Comparison of ENCODE assay signal across 24 cellular contexts in genomic region chr11:32796425-32796824, GRCh38. TPM values are rescaled to one million over a fixed set of nuclear protein-coding genes. Genes with fewer than 3 reads are reported as not detected.
"Had no signal": no experiment of that assay in that cellular context is flagged by ENCODE, and none has a peak within 500 bp of the region (broad histone marks: within the 10 kb centered on the region; RNA-seq: fewer than 3 reads in every experiment).

No MANE protein-coding gene starts in this region.

- H3K4me1 Mint-ChIP-seq: central memory CD8-positive, alpha-beta T cell had no signal

- DNase-seq: activated CD4-positive, alpha-beta memory T cell treated with anti-CD3 and anti-CD28 coated beads for 36 hours; activated CD4-positive, alpha-beta T cell treated with anti-CD3 and anti-CD28 coated beads, Interleukin-2, amount 10 ng/mL, durations not matched to agents 7 days and 5 days; activated CD4-positive, CD25-positive, alpha-beta regulatory T cell; activated CD8-positive, alpha-beta memory T cell treated with anti-CD3 and anti-CD28 coated beads for 24 hours; activated effector memory CD4-positive, alpha-beta T cell treated with anti-CD3 and anti-CD28 coated beads, Interleukin-2, amount 50 U/mL, for 16 hours; activated naive CD4-positive, alpha-beta T cell treated with anti-CD3 and anti-CD28 coated beads for 36 hours; activated naive CD8-positive, alpha-beta T cell treated with anti-CD3 and anti-CD28 coated beads, Interleukin-2, amount 10 ng/mL, durations not matched to agents 7 days and 5 days; activated T-cell treated with anti-CD3 and anti-CD28 coated beads, Interleukin-2, amount 50 U/mL, for 4 hours; aorta; MM.1S; NCI-H1105 treated with DMSO at 0.1 percent for 48 hours; NCI-H1436 treated with DMSO at 0.1 percent for 48 hours; NCI-H187; NCI-H2081 treated with DMSO at 0.1 percent for 48 hours; NCI-H446; NCI-H524; RPMI8226; T-cell; T-helper 2 cell; T1000 had no signal

- H3K4me3 ChIP-seq: SK-N-MC had no signal

- H3K36me3 Mint-ChIP-seq: activated CD4-positive, alpha-beta memory T cell treated with anti-CD3 and anti-CD28 coated beads for 36 hours; activated naive CD8-positive, alpha-beta T cell treated with anti-CD3 and anti-CD28 coated beads, Interleukin-2, amount 10 ng/mL, durations not matched to agents 7 days and 5 days; T-cell had no signal

- H3K27ac Mint-ChIP-seq: activated CD4-positive, alpha-beta memory T cell treated with anti-CD3 and anti-CD28 coated beads for 36 hours; activated CD4-positive, alpha-beta T cell treated with anti-CD3 and anti-CD28 coated beads, Interleukin-2, amount 10 ng/mL, durations not matched to agents 7 days and 5 days; activated naive CD4-positive, alpha-beta T cell treated with anti-CD3 and anti-CD28 coated beads for 36 hours; activated naive CD8-positive, alpha-beta T cell treated with anti-CD3 and anti-CD28 coated beads, Interleukin-2, amount 10 ng/mL, durations not matched to agents 7 days and 5 days; T-cell had no signal

- H3K27ac ChIP-seq: SK-N-MC had no signal

- H3K4me3 Mint-ChIP-seq: activated CD4-positive, alpha-beta memory T cell treated with anti-CD3 and anti-CD28 coated beads for 36 hours; activated CD4-positive, alpha-beta T cell treated with anti-CD3 and anti-CD28 coated beads, Interleukin-2, amount 10 ng/mL, durations not matched to agents 7 days and 5 days; activated naive CD4-positive, alpha-beta T cell treated with anti-CD3 and anti-CD28 coated beads for 36 hours; activated naive CD8-positive, alpha-beta T cell treated with anti-CD3 and anti-CD28 coated beads, Interleukin-2, amount 10 ng/mL, durations not matched to agents 7 days and 5 days; activated T-cell treated with anti-CD3 and anti-CD28 coated beads, Interleukin-2, amount 50 U/mL, for 4 hours; central memory CD8-positive, alpha-beta T cell; T-cell had no signal

- H3K9me3 Mint-ChIP-seq: activated CD4-positive, alpha-beta memory T cell treated with anti-CD3 and anti-CD28 coated beads for 36 hours; activated CD4-positive, alpha-beta T cell treated with anti-CD3 and anti-CD28 coated beads, Interleukin-2, amount 10 ng/mL, durations not matched to agents 7 days and 5 days; activated naive CD4-positive, alpha-beta T cell treated with anti-CD3 and anti-CD28 coated beads for 36 hours; activated naive CD8-positive, alpha-beta T cell treated with anti-CD3 and anti-CD28 coated beads, Interleukin-2, amount 10 ng/mL, durations not matched to agents 7 days and 5 days; activated T-cell treated with anti-CD3 and anti-CD28 coated beads, Interleukin-2, amount 50 U/mL, for 4 hours; central memory CD8-positive, alpha-beta T cell; T-cell had no signal

- FAIRE-seq: TTC549 had no signal

- ATAC-seq: activated T-cell treated with anti-CD3 and anti-CD28 coated beads, Interleukin-2, amount 50 U/mL, for 4 hours; Right ventricle myocardium inferior; T-cell had no signal

RNA-seq across cellular contexts. Expression of gene CCDC73, which starts 2.0 kb away (rescaled TPM):
- total RNA-seq: activated CD4-positive, alpha-beta memory T cell treated with anti-CD3 and anti-CD28 coated beads for 36 hours; activated CD4-positive, alpha-beta T cell treated with anti-CD3 and anti-CD28 coated beads, Interleukin-2, amount 10 ng/mL, durations not matched to agents 7 days and 5 days; activated naive CD4-positive, alpha-beta T cell treated with anti-CD3 and anti-CD28 coated beads for 36 hours; aorta; Right ventricle myocardium inferior; T-cell had no signal
- polyA plus RNA-seq: aorta had no signal
